8 cellular contexts compared by ENCODE assay signal in genomic region chr13:114114666-114115065, GRCh38. TPM values are rescaled to one million over a fixed set of nuclear protein-coding genes. Genes with fewer than 3 reads are reported as not detected.
DNase-seq lines count a peak whose midpoint lies in the region; ATAC-seq and TF ChIP-seq lines count a peak whose summit lies in the region.
"Not testable (repeated sequence)": the region's sequence is repeated elsewhere in the genome, so short reads cannot be mapped to it uniquely, and the experiment has no call there.

No MANE protein-coding gene starts in this region.

- not testable (repeated sequence) for H3K27me3 ChIP-seq in CD4-positive, alpha-beta memory T cell (ENCODE audit: insufficient read depth, low read length); SJSA1 (replicated peaks); mucosa of rectum (ENCODE audit: control insufficient read depth in 2 of 2, insufficient read depth in 2 of 2, low read length in 2 of 2); smooth muscle cell (ENCODE audit: low read depth); upper lobe of right lung

- H3K36me3 ChIP-seq in CD4-positive, alpha-beta memory T cell (ENCODE audit: insufficient read depth, low read length), result peaks cover 39% of the 10 kb centered on the region
- peaks cover 14% of the 10 kb centered on the region for H3K36me3 ChIP-seq in SJSA1
- not testable (repeated sequence) for H3K36me3 ChIP-seq in mucosa of rectum (ENCODE audit: control insufficient read depth in 2 of 2, insufficient read depth in 2 of 2, low read length in 2 of 2); smooth muscle cell (ENCODE audit: low read depth); upper lobe of right lung

- peaks cover 54 to 85% (median 69%) of the 10 kb centered on the region in 4 donors for H3K4me1 Mint-ChIP-seq in CD4-positive, alpha-beta memory T cell
- peaks cover 68% of the 10 kb centered on the region for H3K4me1 Mint-ChIP-seq in activated naive CD8-positive, alpha-beta T cell treated with anti-CD3 and anti-CD28 coated beads for 36 hours

- intact Hi-C loops in CD4-positive, alpha-beta memory T cell (cut with micrococcal nuclease), result loop anchor here (5.0 to 10.0 kb wide), 3 partner anchors 33 to 140 kb away; partner anchors contain the start of gene C13orf46
- intact Hi-C loops in upper lobe of right lung (cut with DNase I), result not testable (repeated sequence)

- not testable (repeated sequence) for H3K27me3 Mint-ChIP-seq in CD4-positive, alpha-beta memory T cell; activated naive CD8-positive, alpha-beta T cell treated with anti-CD3 and anti-CD28 coated beads for 36 hours

- peak overlapping the region in 6 of 8 donors; percentile 32 to 67 (median 51) for H3K4me3 Mint-ChIP-seq in CD4-positive, alpha-beta memory T cell
- not testable (repeated sequence) for H3K4me3 Mint-ChIP-seq in activated naive CD8-positive, alpha-beta T cell treated with anti-CD3 and anti-CD28 coated beads for 36 hours

- ATAC-seq in upper lobe of right lung, result not testable (repeated sequence)

- peaks cover 47% of the 10 kb centered on the region for H3K79me2 ChIP-seq in smooth muscle cell (ENCODE audit: low read depth)

- H3K9ac ChIP-seq in mucosa of rectum (ENCODE audit: low read depth in 1 of 2, low read length in 2 of 2); smooth muscle cell (ENCODE audit: low read depth): not testable (repeated sequence)

- WGBS in smooth muscle cell (ENCODE audit: low lambda C conversion rate), result 71% methylated on average over 12 of the region's 12 CpGs

- not testable (repeated sequence) for TF ChIP-seq CTCF in fibroblast of villous mesenchyme (IDR thresholded peaks at IDR 0.05; ENCODE audit: insufficient read depth, low read depth, low read length); smooth muscle cell (IDR thresholded peaks at IDR 0.05; ENCODE audit: borderline replicate concordance, insufficient read depth, poor library complexity, severe bottlenecking); upper lobe of right lung (IDR thresholded peaks at IDR 0.05)

- POLR2A ChIA-PET in CD4-positive, alpha-beta memory T cell (lab: Charles Lee; ENCODE audit: partially characterized antibody), result interaction anchor here (0.7 to 7.8 kb wide), 6 partner anchors 14 to 48 kb away, joined by 3 to 113 read pairs (median 4); partner anchors contain the start of gene RASA3

- not testable (repeated sequence) for H3K4me3 ChIP-seq in CD4-positive, alpha-beta memory T cell (ENCODE audit: low read length in 2 of 2); SJSA1; fibroblast of villous mesenchyme (ENCODE audit: low read depth, low read length); mucosa of rectum (ENCODE audit: low read length in 2 of 2); smooth muscle cell; upper lobe of right lung

- H3K4me2 ChIP-seq in smooth muscle cell, result peak overlapping the region; percentile 55

- H3K36me3 Mint-ChIP-seq in CD4-positive, alpha-beta memory T cell, result peaks cover 27 to 59% of the 10 kb centered on the region in 2 donors
- peaks cover 12% of the 10 kb centered on the region for H3K36me3 Mint-ChIP-seq in activated naive CD8-positive, alpha-beta T cell treated with anti-CD3 and anti-CD28 coated beads for 36 hours

- peak overlapping the region in 6 of 7 donors; percentile 87 to 92 (median 88) for H3K27ac Mint-ChIP-seq in CD4-positive, alpha-beta memory T cell
- peak overlapping the region; percentile 87 for H3K27ac Mint-ChIP-seq in activated naive CD8-positive, alpha-beta T cell treated with anti-CD3 and anti-CD28 coated beads for 36 hours

- peak in 1 of 5 donors; percentile 35 for DNase-seq in CD4-positive, alpha-beta memory T cell
- not testable (repeated sequence) for DNase-seq in SJSA1 (ENCODE audit: low read depth in 1 of 2, low spot score in 2 of 2); activated naive CD8-positive, alpha-beta T cell treated with anti-CD3 and anti-CD28 coated beads for 36 hours; smooth muscle cell (lab: John Stamatoyannopoulos, UW; ENCODE audit: unreplicated experiment)
- peak; percentile 53 for DNase-seq in activated CD8-positive, alpha-beta memory T cell treated with anti-CD3 and anti-CD28 coated beads for 24 hours
- DNase-seq in fibroblast of villous mesenchyme (ENCODE audit: low read depth) (peak; percentile 44), upper lobe of right lung (peak; percentile 49)

- peaks cover 0 to 17% (median 0%) of the 10 kb centered on the region in 8 donors for H3K9me3 Mint-ChIP-seq in CD4-positive, alpha-beta memory T cell
- not testable (repeated sequence) for H3K9me3 Mint-ChIP-seq in activated naive CD8-positive, alpha-beta T cell treated with anti-CD3 and anti-CD28 coated beads for 36 hours

- H3K9me3 ChIP-seq in CD4-positive, alpha-beta memory T cell (ENCODE audit: control insufficient read depth in 1 of 2, low read length in 2 of 2); SJSA1 (replicated peaks); mucosa of rectum (ENCODE audit: control insufficient read depth in 2 of 2, low read length in 2 of 2); smooth muscle cell (replicated peaks; ENCODE audit: low read depth); upper lobe of right lung: not testable (repeated sequence)

- not testable (repeated sequence) for H2AFZ ChIP-seq in smooth muscle cell (ENCODE audit: low read depth)

- peak overlapping the region; percentile 44 for H3K27ac ChIP-seq in CD4-positive, alpha-beta memory T cell (ENCODE audit: low read depth, low read length)
- H3K27ac ChIP-seq in SJSA1 (peak overlapping the region; percentile 81), mucosa of rectum (ENCODE audit: low read depth in 2 of 2, low read length in 2 of 2) (peak overlapping the region; percentile 61 to 68), smooth muscle cell (ENCODE audit: low read depth) (peak overlapping the region; percentile 93)
- not testable (repeated sequence) for H3K27ac ChIP-seq in upper lobe of right lung

- H3F3A ChIP-seq in smooth muscle cell (ENCODE audit: low read depth), result not testable (repeated sequence)

- peaks cover 86% of the 10 kb centered on the region for H3K4me1 ChIP-seq in CD4-positive, alpha-beta memory T cell (ENCODE audit: insufficient read depth, low read length)
- peaks cover 41% of the 10 kb centered on the region for H3K4me1 ChIP-seq in SJSA1 (replicated peaks)
- H3K4me1 ChIP-seq in mucosa of rectum (ENCODE audit: control insufficient read depth in 2 of 2, insufficient read depth in 2 of 2, low read length in 2 of 2), result peaks cover 33 to 36% of the 10 kb centered on the region in 2 donors
- peaks cover 26% of the 10 kb centered on the region for H3K4me1 ChIP-seq in smooth muscle cell (ENCODE audit: low read depth)
- peaks cover 36% of the 10 kb centered on the region for H3K4me1 ChIP-seq in upper lobe of right lung

- CTCF ChIA-PET in CD4-positive, alpha-beta memory T cell (lab: Charles Lee; ENCODE audit: partially characterized antibody), result interaction anchor here (1.4 kb wide), 1 partner anchor 112 kb away, joined by 3 read pairs; no protein-coding TSS in a partner anchor

- peaks cover 38% of the 10 kb centered on the region for H4K20me1 ChIP-seq in smooth muscle cell (ENCODE audit: low read depth)

RNA-seq across cellular contexts. Expression of gene RASA3, which starts 17.8 kb away (rescaled TPM):
- total RNA-seq in CD4-positive, alpha-beta memory T cell, result 100 to 1,000 TPM; 171 to 174 TPM
- polyA plus RNA-seq in CD4-positive, alpha-beta memory T cell, result 100 to 1,000 TPM in 1 of 2 donors, 10 to 100 TPM in 1; 65.5 to 141 TPM
- 17.2 and 19.8 TPM in 2 replicates for total RNA-seq in SJSA1 (2014; rRNA removed; shearing (Covaris generic))
- 10 to 100 TPM; 25.6 to 26.5 TPM for total RNA-seq in activated naive CD8-positive, alpha-beta T cell treated with anti-CD3 and anti-CD28 coated beads for 36 hours
- total RNA-seq in fibroblast of villous mesenchyme (34.1 and 41.6 TPM in 2 replicates), smooth muscle cell (21.3 and 23.4 TPM in 2 replicates), upper lobe of right lung (17.3 TPM)
- 24.4 and 26.8 TPM in 2 replicates for polyA plus RNA-seq in smooth muscle cell
